Comparison of ENCODE assay signal across 1 cellular context in genomic region chr2:47173986-47174730, GRCh38.
TF ChIP-seq lines count a peak whose summit lies in the region.

No MANE protein-coding gene starts in this region.

TF ChIP-seq in endothelial cell of umbilical vein, 7 proteins besides CTCF, POLR2A, EP300 and RAD21 (continued from another document):
- TF ChIP-seq GATA2 (IDR thresholded peaks at IDR 0.05; ENCODE audit: insufficient read depth, insufficient read length, low read depth, low read length) (no peak), FOS (IDR thresholded peaks at IDR 0.05; ENCODE audit: borderline replicate concordance, insufficient read depth, low read length) (no peak)
